In genomic region chr19:35648017-35648961, GRCh38 we compare ENCODE assay signal across 8 cellular contexts.
DNase-seq lines count a peak whose midpoint lies in the region; ATAC-seq, FAIRE-seq and TF ChIP-seq lines count a peak whose summit lies in the region.

TSS of gene COX6B1 (plus strand) at chr19:35648323. CDS start at chr19:35651244, 2,921 bp downstream.

- in situ Hi-C loops in GM18951 (cut with MboI; ENCODE audit: low sequenced_read_pairs, unreplicated experiment), result no loop called here

- TF ChIP-seq POLR2A in GM18951 (IDR thresholded peaks at IDR 0.05; ENCODE audit: extremely low read depth, insufficient read depth, insufficient read length), result peak; percentile 92

- H3K4me3 Mint-ChIP-seq in central memory CD8-positive, alpha-beta T cell, result peak within 1 kb of the TSS; percentile 89

- H3K36me3 Mint-ChIP-seq in central memory CD8-positive, alpha-beta T cell (ENCODE audit: insufficient read depth), result peaks cover 30% of the 10 kb centered on the region

- H3K4me1 Mint-ChIP-seq in central memory CD8-positive, alpha-beta T cell, result peaks cover 35% of the 10 kb centered on the region

- no peaks in the 10 kb centered on the region for H3K27me3 Mint-ChIP-seq in central memory CD8-positive, alpha-beta T cell

- DNase-seq in AG08395 (ENCODE audit: low spot score) (peak; percentile 99), NCI-H446 (lab: John Stamatoyannopoulos, UW) (peak; percentile 94 to 99)
- DNase-seq in activated CD4-positive, CD25-positive, alpha-beta regulatory T cell treated with anti-CD3 and anti-CD28 coated beads, Interleukin-2, amount 50 U/mL, for 16 hours (ENCODE audit: low read depth, low spot score), result peak; percentile 89
- DNase-seq in central memory CD8-positive, alpha-beta T cell (ENCODE audit: low spot score in 2 of 2), result peak; percentile 78 to 90
- DNase-seq in stimulated activated CD4-positive, alpha-beta T cell treated with anti-CD3 and anti-CD28 coated beads, Interleukin-12 subunit alpha, Interleukin-12 subunit beta, amount 100 ng/mL, for 4 hours, result peak; percentile 80

- peak within 1 kb of the TSS; percentile 82 for H3K27ac Mint-ChIP-seq in central memory CD8-positive, alpha-beta T cell (ENCODE audit: low read depth)

- no peaks in the 10 kb centered on the region for H3K9me3 Mint-ChIP-seq in central memory CD8-positive, alpha-beta T cell

- FAIRE-seq in islet of Langerhans (lab: Jason Lieb, UNC), result peak; percentile 93

- ATAC-seq in HG03342 (IDR thresholded peaks at IDR 0.05; ENCODE audit: unreplicated experiment), result peak; percentile 56
- ATAC-seq in central memory CD8-positive, alpha-beta T cell (replicated peaks; ENCODE audit: extremely low read depth, poor library complexity, severe bottlenecking), result peak; percentile 75

Comparison
In these comparisons a context has a peak if more than half of its experiments do, and no peak if none do; other contexts are left out.
1. Peak in every context shown above with its lines: DNase-seq and ATAC-seq.